11 cellular contexts compared by ENCODE assay signal in the genomic region with DNA sequence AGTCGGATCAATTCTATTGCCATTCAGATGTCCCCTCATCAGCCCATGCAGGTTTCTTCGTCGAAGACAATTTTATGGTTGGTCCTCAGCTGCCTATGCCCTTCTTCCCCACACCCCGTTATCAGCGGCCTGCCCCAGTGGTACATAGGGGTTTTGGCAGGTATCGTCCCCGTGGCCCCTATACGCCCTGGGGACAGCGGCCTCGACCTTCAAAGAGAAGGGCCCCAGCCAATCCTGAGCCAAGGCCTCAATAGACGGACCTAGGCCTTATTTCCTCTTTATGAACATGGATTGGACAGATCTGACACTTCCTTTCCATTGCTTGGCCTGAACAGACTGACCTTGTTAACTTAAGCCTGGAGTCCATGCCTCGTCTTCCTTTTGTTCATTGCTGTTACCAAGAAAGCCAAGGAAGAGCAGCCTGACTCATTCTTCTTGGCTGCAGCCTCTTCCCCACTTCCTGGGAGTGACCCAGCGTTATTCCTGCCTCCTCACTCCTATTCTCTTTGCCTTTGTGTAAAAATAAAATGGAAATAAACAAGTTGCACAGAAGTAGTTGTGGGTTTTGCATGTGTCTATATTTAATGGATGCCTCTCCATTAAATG.
DNase-seq lines count a peak whose midpoint lies in the region; ATAC-seq, FAIRE-seq and TF ChIP-seq lines count a peak whose summit lies in the region.
"Had no signal": no experiment of that assay in that cellular context is flagged by ENCODE, and none has a peak within 500 bp of the region (broad histone marks: within the 10 kb centered on the region; RNA-seq: fewer than 3 reads in every experiment).

No MANE protein-coding gene starts in this region.

- H3K36me3 ChIP-seq in keratinocyte (ENCODE audit: control insufficient read depth in 2 of 2, extremely low read depth in 1 of 2, insufficient read depth in 2 of 2, low read length in 2 of 2) (peaks cover 1 to 6% of the 10 kb centered on the region in 2 experiments), mucosa of descending colon (ENCODE audit: low read depth) (no peaks in the 10 kb centered on the region)

- peak overlapping the region; percentile 76 for H3K27ac ChIP-seq in keratinocyte (ENCODE audit: control insufficient read depth, insufficient read depth, low read length)
- H3K27ac ChIP-seq: VCaP had no signal

- DNase-seq in AG20443 (ENCODE audit: low spot score) (peak; percentile 88), HS-27A (ENCODE audit: low read depth) (peak; percentile 22), astrocyte of the spinal cord (ENCODE audit: low read depth, low spot score) (peak; percentile 85), keratinocyte (ENCODE audit: low read depth, low spot score) (no peak), GM12891 (ENCODE audit: insufficient read length, low spot score) (no peak), mucosa of descending colon (no peak)
- no peak for DNase-seq in stimulated activated CD4-positive, alpha-beta T cell treated with anti-CD3 and anti-CD28 coated beads, Interleukin-2, amount 100 ng/mL, for 24 hours
- DNase-seq: NCI-H524 had no signal

- H3K4me3 ChIP-seq in astrocyte of the spinal cord (ENCODE audit: low read depth, low read length): no peak overlapping the region
- H3K4me3 ChIP-seq in keratinocyte (ENCODE audit: control insufficient read depth in 2 of 3, extremely low read depth in 1 of 3, insufficient read depth in 2 of 3, low read depth in 1 of 3, low read length in 3 of 3): no peak overlapping the region
- no peak overlapping the region for H3K4me3 ChIP-seq in mucosa of descending colon

- H3K4me2 ChIP-seq in keratinocyte (ENCODE audit: control insufficient read depth, extremely low read depth, insufficient read depth, low read depth, low read length): peak overlapping the region; percentile 11

- H3K9me3 ChIP-seq in keratinocyte (ENCODE audit: control insufficient read depth, low read depth, low read length) (peaks cover 6% of the 10 kb centered on the region), mucosa of descending colon (no peaks in the 10 kb centered on the region)

- TF ChIP-seq POLR2A in GM12891 (IDR thresholded peaks at IDR 0.05; ENCODE audit: low read depth, low read length): no peak

- no peaks in the 10 kb centered on the region for H3K79me2 ChIP-seq in keratinocyte (ENCODE audit: control insufficient read depth, insufficient read depth, low read length)

- no peaks in the 10 kb centered on the region for H4K20me1 ChIP-seq in keratinocyte (ENCODE audit: control insufficient read depth, extremely low read depth, insufficient read depth, low read length)

- H3K9ac ChIP-seq in keratinocyte (ENCODE audit: control insufficient read depth, extremely low read depth, insufficient read depth, low read length): peak overlapping the region; percentile 31

- intact Hi-C loops in mucosa of descending colon (cut with DNase I, micrococcal nuclease): no loop called here

- H3K4me1 ChIP-seq in keratinocyte (ENCODE audit: control insufficient read depth, extremely low read depth, insufficient read depth, low read length) (peaks cover 16% of the 10 kb centered on the region), mucosa of descending colon (ENCODE audit: low read depth) (no peaks in the 10 kb centered on the region)

- H3K27me3 ChIP-seq in keratinocyte (ENCODE audit: control insufficient read depth, extremely low read depth, insufficient read depth, low read length): no peaks in the 10 kb centered on the region

- peak; percentile 96 for FAIRE-seq in keratinocyte (lab: Jason Lieb, UNC)
- FAIRE-seq in GM12891 (lab: Jason Lieb, UNC): no peak
- FAIRE-seq: colon had no signal

- no peak overlapping the region for H2AFZ ChIP-seq in keratinocyte (ENCODE audit: control insufficient read depth, low read length)

- dilution Hi-C loops in keratinocyte (cut with MboI; ENCODE audit: extremely low pct_ligation_motif_present, low sequenced_read_pairs): no loop called here

- ATAC-seq in mucosa of descending colon: no peak
- no peak for ATAC-seq in HG03442 (IDR thresholded peaks at IDR 0.05; ENCODE audit: unreplicated experiment)

- no peak for TF ChIP-seq CTCF in astrocyte of the spinal cord (IDR thresholded peaks at IDR 0.05; ENCODE audit: low read depth, low read length)
- no peak for TF ChIP-seq CTCF in keratinocyte (optimal IDR thresholded peaks at IDR 0.05 in 1 of 3, IDR thresholded peaks at IDR 0.05 in 1 of 3, conservative IDR thresholded peaks at IDR 0.05 in 1 of 3; ENCODE audit: extremely low read depth in 1 of 3, insufficient read depth in 2 of 3, low read length in 3 of 3)
- TF ChIP-seq CTCF in mucosa of descending colon (IDR thresholded peaks at IDR 0.05): no peak

- no peaks in the 10 kb centered on the region for H3K9me1 ChIP-seq in keratinocyte (ENCODE audit: control insufficient read depth, extremely low read depth, insufficient read depth, low read length)

- in situ Hi-C loops in astrocyte of the spinal cord (cut with HindIII; ENCODE audit: low sequenced_read_pairs): no loop called here

TF ChIP-seq in GM12891, 5 proteins besides CTCF, POLR2A, EP300 and RAD21:
- TF ChIP-seq POU2F2 (IDR thresholded peaks at IDR 0.05; ENCODE audit: low read depth, low read length) (no peak), SPI1 (IDR thresholded peaks at IDR 0.05; ENCODE audit: low read depth, low read length) (no peak), TAF1 (IDR thresholded peaks at IDR 0.05; ENCODE audit: low read depth, low read length) (no peak), POLR2AphosphoS5 (IDR thresholded peaks at IDR 0.05; ENCODE audit: low read depth, low read length) (no peak), PAX5 (IDR thresholded peaks at IDR 0.05; ENCODE audit: insufficient read depth, low read length, severe bottlenecking) (no peak)

Comparison
In these comparisons a context has a peak if more than half of its experiments do, and no peak if none do; other contexts are left out.
1. DNase-seq: peak in AG20443 (single experiment), HS-27A (single experiment) and astrocyte of the spinal cord (single experiment); none in keratinocyte (single experiment), GM12891 (single experiment), stimulated activated CD4-positive, alpha-beta T cell treated with anti-CD3 and anti-CD28 coated beads, Interleukin-2, amount 100 ng/mL, for 24 hours (0 of 2) and mucosa of descending colon (0 of 3).